19 cellular contexts compared by ENCODE assay signal in genomic region chr20:63619505-63619904, GRCh38. TPM values are rescaled to one million over a fixed set of nuclear protein-coding genes. Genes with fewer than 3 reads are reported as not detected.
DNase-seq lines count a peak whose midpoint lies in the region; ATAC-seq and TF ChIP-seq lines count a peak whose summit lies in the region.
"Had no signal": no experiment of that assay in that cellular context is flagged by ENCODE, and none has a peak within 500 bp of the region (broad histone marks: within the 10 kb centered on the region; RNA-seq: fewer than 3 reads in every experiment).

No MANE protein-coding gene starts in this region.

- H3K9me3 Mint-ChIP-seq in WTC11: peaks cover 12% of the 10 kb centered on the region
- H3K9me3 Mint-ChIP-seq in nephron progenitor cell: peaks cover 21% of the 10 kb centered on the region
- H3K9me3 Mint-ChIP-seq in activated T-cell treated with anti-CD3 and anti-CD28 coated beads, Interleukin-2, amount 50 U/mL, for 4 hours: no peaks in the 10 kb centered on the region
- H3K9me3 Mint-ChIP-seq: CD4-positive, alpha-beta T cell had no signal

- TF ChIP-seq CTCF in right atrium auricular region (IDR thresholded peaks at IDR 0.05) (no peak), WTC11 (IDR thresholded peaks at IDR 0.05) (no peak), nephron progenitor cell (IDR thresholded peaks at IDR 0.05) (no peak)

- peaks cover 30% of the 10 kb centered on the region for H3K36me3 ChIP-seq in right atrium auricular region

- peaks cover 39% of the 10 kb centered on the region for H3K36me3 Mint-ChIP-seq in WTC11
- H3K36me3 Mint-ChIP-seq in nephron progenitor cell (ENCODE audit: low read depth): peaks cover 72% of the 10 kb centered on the region
- H3K36me3 Mint-ChIP-seq in activated T-cell treated with anti-CD3 and anti-CD28 coated beads, Interleukin-2, amount 50 U/mL, for 4 hours (ENCODE audit: insufficient read depth): peaks cover 24% of the 10 kb centered on the region

- DNase-seq in Right ventricle myocardium superior (peak; percentile 24), right atrium auricular region (ENCODE audit: low spot score) (no peak), WTC11 (ENCODE audit: low spot score) (no peak), nephron progenitor cell (no peak), KG1 (lab: John Stamatoyannopoulos, UW) (no peak), HuH-7.5 (ENCODE audit: low spot score) (no peak)
- DNase-seq in activated T-cell treated with anti-CD3 and anti-CD28 coated beads, Interleukin-2, amount 50 U/mL, for 4 hours: no peak
- DNase-seq: Caco-2; CD4-positive, alpha-beta T cell; HCEC 1CT; MV-4-11; NCI-H1694 treated with DMSO at 0.1 percent for 48 hours; NCI-H2107; NCI-H510A; NCI-H774; OCI-M1 had no signal

- H3K4me3 Mint-ChIP-seq in WTC11: no peak overlapping the region
- no peak overlapping the region for H3K4me3 Mint-ChIP-seq in nephron progenitor cell
- no peak overlapping the region for H3K4me3 Mint-ChIP-seq in activated T-cell treated with anti-CD3 and anti-CD28 coated beads, Interleukin-2, amount 50 U/mL, for 4 hours
- H3K4me3 Mint-ChIP-seq: CD4-positive, alpha-beta T cell had no signal

- H3K4me1 ChIP-seq in right atrium auricular region: no peaks in the 10 kb centered on the region

- peaks cover 9% of the 10 kb centered on the region for H3K4me1 Mint-ChIP-seq in WTC11
- H3K4me1 Mint-ChIP-seq in nephron progenitor cell: peaks cover 18% of the 10 kb centered on the region
- peaks cover 13% of the 10 kb centered on the region for H3K4me1 Mint-ChIP-seq in activated T-cell treated with anti-CD3 and anti-CD28 coated beads, Interleukin-2, amount 50 U/mL, for 4 hours (ENCODE audit: low read depth)

- H3K27ac ChIP-seq in right atrium auricular region: no peak overlapping the region
- H3K27ac ChIP-seq: 22Rv1, KMS-11 had no signal

- POLR2A ChIA-PET in WTC11 (lab: Charles Lee): no interaction called here

- no peak overlapping the region for H3K4me3 ChIP-seq in right atrium auricular region

- H3K27me3 ChIP-seq in right atrium auricular region: no peaks in the 10 kb centered on the region

- CTCF ChIA-PET in WTC11 (lab: Charles Lee): no interaction called here

- no peaks in the 10 kb centered on the region for H3K9me3 ChIP-seq in right atrium auricular region

- no peaks in the 10 kb centered on the region; the same call in 1 of the 2 replicates for H3K27me3 Mint-ChIP-seq in WTC11 (ENCODE audit: low read depth)
- H3K27me3 Mint-ChIP-seq in nephron progenitor cell (ENCODE audit: low read depth, poor library complexity): peaks cover 3% of the 10 kb centered on the region
- H3K27me3 Mint-ChIP-seq in activated T-cell treated with anti-CD3 and anti-CD28 coated beads, Interleukin-2, amount 50 U/mL, for 4 hours (ENCODE audit: low read depth): no peaks in the 10 kb centered on the region
- H3K27me3 Mint-ChIP-seq: CD4-positive, alpha-beta T cell had no signal

- H3K27ac Mint-ChIP-seq in WTC11 (0 out of 2 replicates have a peak overlapping the region, but pooled peaks have one; percentile 4), nephron progenitor cell (peak overlapping the region; percentile 69)
- H3K27ac Mint-ChIP-seq: CD4-positive, alpha-beta T cell had no signal

- intact Hi-C loops in Right ventricle myocardium superior (cut with DNase I): no loop called here

- ATAC-seq in Right ventricle myocardium superior (ENCODE audit: poor library complexity): no peak
- ATAC-seq in WTC11: no peak
- no peak for ATAC-seq in activated T-cell treated with anti-CD3 and anti-CD28 coated beads, Interleukin-2, amount 50 U/mL, for 4 hours
- no peak for ATAC-seq in HG02623 (IDR thresholded peaks at IDR 0.05; ENCODE audit: unreplicated experiment)

TF ChIP-seq in WTC11, 78 proteins besides CTCF, POLR2A, EP300 and RAD21:
- TF ChIP-seq AFF4 (CRISPR knock-in tag; IDR thresholded peaks at IDR 0.05; ENCODE audit: borderline replicate concordance) (no peak), KAT7 (CRISPR knock-in tag; IDR thresholded peaks at IDR 0.05; ENCODE audit: borderline replicate concordance) (no peak), OVOL2 (CRISPR knock-in tag; IDR thresholded peaks at IDR 0.05; ENCODE audit: borderline replicate concordance) (no peak)

RNA-seq across cellular contexts. Expression of gene GMEB2, which starts 7.4 kb away (rescaled TPM):
- 5.5 TPM for total RNA-seq in Right ventricle myocardium superior
- 1 to 10 TPM; 5.8 to 9.4 TPM for total RNA-seq in right atrium auricular region
- 14.1 to 14.8 TPM (median 14.2 TPM) in 3 replicates for total RNA-seq in WTC11 (2021)
- 10 to 100 TPM; 14.6 to 16.1 (median 15.1) TPM for total RNA-seq in activated T-cell treated with anti-CD3 and anti-CD28 coated beads, Interleukin-2, amount 50 U/mL, for 4 hours

RNA-seq across cellular contexts. Expression of gene STMN3, which starts 33.7 kb away (rescaled TPM):
- 4.3 TPM for total RNA-seq in Right ventricle myocardium superior
- 10 to 100 TPM in 1 of 2 donors, 1 to 10 TPM in 1; 5.7 to 10.1 TPM for total RNA-seq in right atrium auricular region
- total RNA-seq in WTC11 (2021): 53.0 to 65.6 TPM (median 53.4 TPM) in 3 replicates
- total RNA-seq in activated T-cell treated with anti-CD3 and anti-CD28 coated beads, Interleukin-2, amount 50 U/mL, for 4 hours: 10 to 100 TPM; 11.4 to 16.2 (median 12.4) TPM

RNA-seq across cellular contexts. Expression of gene RTEL1, which starts 38.6 kb away (rescaled TPM):
- total RNA-seq in Right ventricle myocardium superior (7.3 TPM), right atrium auricular region (1 to 10 TPM; 4.8 to 9.2 TPM), WTC11 (2021) (39.3 to 44.9 TPM (median 40.5 TPM) in 3 replicates)
- 10 to 100 TPM; 50.6 to 67.7 (median 62.3) TPM for total RNA-seq in activated T-cell treated with anti-CD3 and anti-CD28 coated beads, Interleukin-2, amount 50 U/mL, for 4 hours

RNA-seq across cellular contexts. Expression of gene HELZ2, which starts 45.5 kb away (rescaled TPM):
- total RNA-seq in Right ventricle myocardium superior (9.7 TPM), right atrium auricular region (10 to 100 TPM; 12.5 to 21.5 TPM), WTC11 (2021) (27.5 to 32.6 TPM (median 32.4 TPM) in 3 replicates)
- 10 to 100 TPM in 1 of 3 donors, 1 to 10 TPM in 2; 7.4 to 11.9 (median 7.8) TPM for total RNA-seq in activated T-cell treated with anti-CD3 and anti-CD28 coated beads, Interleukin-2, amount 50 U/mL, for 4 hours
